Comparison of ENCODE assay signal across 18 cellular contexts in genomic region chr3:50095352-50095998, GRCh38. TPM values are rescaled to one million over a fixed set of nuclear protein-coding genes. Genes with fewer than 3 reads are reported as not detected.
DNase-seq lines count a peak whose midpoint lies in the region; ATAC-seq and TF ChIP-seq lines count a peak whose summit lies in the region.
"Had no signal": no experiment of that assay in that cellular context is flagged by ENCODE, and none has a peak within 500 bp of the region (broad histone marks: within the 10 kb centered on the region; RNA-seq: fewer than 3 reads in every experiment).

No MANE protein-coding gene starts in this region.

- H3K36me3 ChIP-seq in stomach = peaks cover 97 to 100% (median 100%) of the 10 kb centered on the region in 4 donors

- peaks cover 9 to 37% (median 26%) of the 10 kb centered on the region in 4 donors for H3K4me1 ChIP-seq in stomach

- no peak overlapping the region for H3K4me3 Mint-ChIP-seq in activated naive CD4-positive, alpha-beta T cell treated with anti-CD3 and anti-CD28 coated beads, Interleukin-2, amount 50 U/mL, for 24 hours
- no peak overlapping the region for H3K4me3 Mint-ChIP-seq in stimulated activated memory B cell treated with anti-CD40 and anti-IgM and Interleukin-4, amounts not matched to agents 10 μg/mL and 1 μg/mL and 100 μg/mL, for 72 hours

- no peaks in the 10 kb centered on the region for H3K27me3 ChIP-seq in stomach
- H3K27me3 ChIP-seq: foreskin keratinocyte had no signal

- H3K27ac Mint-ChIP-seq in activated naive CD4-positive, alpha-beta T cell treated with anti-CD3 and anti-CD28 coated beads, Interleukin-2, amount 50 U/mL, for 24 hours = peak overlapping the region; percentile 10
- H3K27ac Mint-ChIP-seq in stimulated activated memory B cell treated with anti-CD40 and anti-IgM and Interleukin-4, amounts not matched to agents 10 μg/mL and 1 μg/mL and 100 μg/mL, for 72 hours = peak overlapping the region; percentile 24

- H3K9me3 ChIP-seq in stomach = no peaks in the 10 kb centered on the region

- ATAC-seq in stimulated activated memory B cell treated with anti-CD40 and anti-IgM and Interleukin-4, amounts not matched to agents 10 μg/mL and 1 μg/mL and 100 μg/mL, for 72 hours = no peak
- ATAC-seq in GM18870 (IDR thresholded peaks at IDR 0.05; ENCODE audit: unreplicated experiment) = no peak
- ATAC-seq: foreskin keratinocyte, K562 had no signal

- WGBS in stomach, 5 donors = 75 to 81% (median 76%) methylated on average over 5 of the region's 5 CpGs

- no peak overlapping the region for H3K27ac ChIP-seq in stomach
- H3K27ac ChIP-seq: foreskin keratinocyte had no signal

- H3K36me3 Mint-ChIP-seq in activated naive CD4-positive, alpha-beta T cell treated with anti-CD3 and anti-CD28 coated beads, Interleukin-2, amount 50 U/mL, for 24 hours = peaks cover 25% of the 10 kb centered on the region
- H3K36me3 Mint-ChIP-seq in stimulated activated memory B cell treated with anti-CD40 and anti-IgM and Interleukin-4, amounts not matched to agents 10 μg/mL and 1 μg/mL and 100 μg/mL, for 72 hours = peaks cover 62% of the 10 kb centered on the region

- no peak overlapping the region for H3K4me3 ChIP-seq in fibroblast of mammary gland (ENCODE audit: control insufficient read depth, low read depth, low read length)
- no peak overlapping the region for H3K4me3 ChIP-seq in stomach
- H3K4me3 ChIP-seq: K562 had no signal

- no peak for DNase-seq in activated naive CD4-positive, alpha-beta T cell treated with anti-CD3 and anti-CD28 coated beads, Interleukin-2, amount 50 U/mL, for 16 hours
- DNase-seq in LHCN-M2 (ENCODE audit: low read depth) (peak; percentile 22), fibroblast of mammary gland (ENCODE audit: low read depth) (peak; percentile 58), stomach (no peak), DMS 273 treated with DMSO at 0.1 percent for 48 hours (lab: John Stamatoyannopoulos, UW) (no peak)
- DNase-seq: cortex of kidney; DND-41; foreskin keratinocyte; NCI-H1048; NCI-H524; nucleus accumbens; stimulated activated CD4-positive, alpha-beta T cell treated with anti-CD3 and anti-CD28 coated beads, Interleukin-15, amount 100 ng/mL, for 24 hours; stimulated activated naive CD4-positive, alpha-beta T cell; SW 1271 had no signal

- no peak for TF ChIP-seq POLR2A in stomach (IDR thresholded peaks at IDR 0.05)

- intact Hi-C loops in stomach (cut with DNase I; ENCODE audit: low total_unique reads) = no loop called here

- no peaks in the 10 kb centered on the region for H3K9me3 Mint-ChIP-seq in activated naive CD4-positive, alpha-beta T cell treated with anti-CD3 and anti-CD28 coated beads, Interleukin-2, amount 50 U/mL, for 24 hours
- no peaks in the 10 kb centered on the region for H3K9me3 Mint-ChIP-seq in stimulated activated memory B cell treated with anti-CD40 and anti-IgM and Interleukin-4, amounts not matched to agents 10 μg/mL and 1 μg/mL and 100 μg/mL, for 72 hours

- no peaks in the 10 kb centered on the region for H3K27me3 Mint-ChIP-seq in activated naive CD4-positive, alpha-beta T cell treated with anti-CD3 and anti-CD28 coated beads, Interleukin-2, amount 50 U/mL, for 24 hours
- H3K27me3 Mint-ChIP-seq in stimulated activated memory B cell treated with anti-CD40 and anti-IgM and Interleukin-4, amounts not matched to agents 10 μg/mL and 1 μg/mL and 100 μg/mL, for 72 hours = no peaks in the 10 kb centered on the region

- peaks cover 40% of the 10 kb centered on the region for H3K4me1 Mint-ChIP-seq in activated naive CD4-positive, alpha-beta T cell treated with anti-CD3 and anti-CD28 coated beads, Interleukin-2, amount 50 U/mL, for 24 hours
- H3K4me1 Mint-ChIP-seq in stimulated activated memory B cell treated with anti-CD40 and anti-IgM and Interleukin-4, amounts not matched to agents 10 μg/mL and 1 μg/mL and 100 μg/mL, for 72 hours = peaks cover 31% of the 10 kb centered on the region

- TF ChIP-seq CTCF in fibroblast of mammary gland (conservative IDR thresholded peaks at IDR 0.05; ENCODE audit: control insufficient read depth, insufficient read depth, low read depth, low read length) (no peak), stomach (IDR thresholded peaks at IDR 0.05) (no peak)

- no peak for TF ChIP-seq EP300 in stomach (IDR thresholded peaks at IDR 0.05)

RNA-seq across cellular contexts. Expression of gene RBM5, which starts 6.8 kb away (rescaled TPM):
- total RNA-seq in LHCN-M2 (2014; rRNA removed) (97.8 and 100 TPM in 2 replicates), stomach (100 to 1,000 TPM; 246 to 464 (median 290) TPM)
- polyA plus RNA-seq in LHCN-M2 (2012) = 62.2 TPM
- 10 to 100 TPM; 25.0 to 89.4 (median 30.1) TPM for polyA plus RNA-seq in stomach

RNA-seq across cellular contexts. Expression of gene SEMA3F, which starts 59.6 kb away (rescaled TPM):
- total RNA-seq in LHCN-M2 (2014; rRNA removed) (0.17 and 0.83 TPM in 2 replicates), stomach (10 to 100 TPM; 11.9 to 34.5 (median 31.2) TPM)
- polyA plus RNA-seq in LHCN-M2 (2012) = 0.55 TPM
- polyA plus RNA-seq in stomach = 10 to 100 TPM in 2 of 3 donors, 1 to 10 TPM in 1; 8.9 to 33.8 (median 14.6) TPM

Comparison
In these comparisons a context has a peak if more than half of its experiments do, and no peak if none do; other contexts are left out.
1. DNase-seq: peak in LHCN-M2 (single experiment) and fibroblast of mammary gland (single experiment); none in activated naive CD4-positive, alpha-beta T cell treated with anti-CD3 and anti-CD28 coated beads, Interleukin-2, amount 50 U/mL, for 16 hours (single experiment), stomach (single experiment) and DMS 273 treated with DMSO at 0.1 percent for 48 hours (single experiment).